Comparison of ENCODE assay signal across 24 cellular contexts in the genomic region with DNA sequence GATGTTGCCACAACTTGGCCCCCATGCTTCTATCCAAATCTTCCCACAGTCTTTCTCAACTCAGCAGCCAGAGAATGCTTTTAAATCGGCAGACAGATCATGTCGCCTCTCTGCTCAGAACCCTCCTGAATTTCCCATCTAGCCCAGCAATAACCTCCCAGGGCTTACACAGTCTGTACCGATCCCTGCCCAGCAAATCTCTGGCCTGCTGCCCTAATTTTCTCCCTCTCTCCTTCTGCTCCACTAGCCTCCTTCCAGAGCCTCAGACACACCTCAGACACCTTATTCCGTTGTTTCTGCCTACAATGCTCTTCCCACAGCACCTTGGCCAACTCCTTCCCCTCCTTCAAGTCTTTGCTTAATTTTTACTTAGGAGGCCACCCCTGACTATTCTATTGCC.
"Had no signal": no experiment of that assay in that cellular context is flagged by ENCODE, and none has a peak within 500 bp of the region (broad histone marks: within the 10 kb centered on the region; RNA-seq: fewer than 3 reads in every experiment).

No MANE protein-coding gene starts in this region.

- H3K4me3 ChIP-seq: dorsolateral prefrontal cortex, esophagus muscularis mucosa, gastrocnemius medialis, lung, psoas muscle, right lobe of liver, thoracic aorta, transverse colon had no signal

- H3K9me3 Mint-ChIP-seq: nephron; stimulated activated naive CD8-positive, alpha-beta T cell treated with anti-CD3 and anti-CD28 coated beads, Interleukin-15, amount 100 ng/mL, for 72 hours had no signal

- ATAC-seq: gastrocnemius medialis; left colon; left ventricle myocardium superior; psoas muscle; right lobe of liver; stimulated activated naive B cell treated with anti-CD40 and anti-IgM and Interleukin-4, amounts not matched to agents 10 μg/mL and 1 μg/mL and 100 μg/mL, for 72 hours; stimulated activated naive CD8-positive, alpha-beta T cell treated with anti-CD3 and anti-CD28 coated beads, Interleukin-15, amount 100 ng/mL, for 72 hours had no signal

- H3K4me3 Mint-ChIP-seq: naive B cell; nephron; stimulated activated naive B cell treated with anti-CD40 and anti-IgM and Interleukin-4, amounts not matched to agents 10 μg/mL and 1 μg/mL and 100 μg/mL, for 72 hours; stimulated activated naive CD8-positive, alpha-beta T cell treated with anti-CD3 and anti-CD28 coated beads, Interleukin-15, amount 100 ng/mL, for 72 hours had no signal

- H3K27ac ChIP-seq: dorsolateral prefrontal cortex, epithelial cell of prostate, esophagus muscularis mucosa, gastrocnemius medialis, neutrophil, psoas muscle, right lobe of liver, thoracic aorta, transverse colon had no signal

- H3K27ac Mint-ChIP-seq: naive B cell; nephron; stimulated activated naive B cell treated with anti-CD40 and anti-IgM and Interleukin-4, amounts not matched to agents 10 μg/mL and 1 μg/mL and 100 μg/mL, for 72 hours had no signal

- FAIRE-seq: endometrium had no signal

- H3K36me3 Mint-ChIP-seq: naive B cell; stimulated activated naive B cell treated with anti-CD40 and anti-IgM and Interleukin-4, amounts not matched to agents 10 μg/mL and 1 μg/mL and 100 μg/mL, for 72 hours had no signal

- H3K4me1 ChIP-seq: esophagus muscularis mucosa, gastrocnemius medialis, psoas muscle, transverse colon had no signal

- H3K27me3 Mint-ChIP-seq: stimulated activated naive CD8-positive, alpha-beta T cell treated with anti-CD3 and anti-CD28 coated beads, Interleukin-15, amount 100 ng/mL, for 72 hours had no signal

- H3K4me1 Mint-ChIP-seq: naive B cell; nephron; stimulated activated naive B cell treated with anti-CD40 and anti-IgM and Interleukin-4, amounts not matched to agents 10 μg/mL and 1 μg/mL and 100 μg/mL, for 72 hours had no signal

- H3K9me3 ChIP-seq: gastrocnemius medialis, neutrophil, psoas muscle, right lobe of liver, thoracic aorta, transverse colon had no signal

- H3K27me3 ChIP-seq: dorsolateral prefrontal cortex, esophagus muscularis mucosa, gastrocnemius medialis, neutrophil, right lobe of liver, transverse colon had no signal

- H3K36me3 ChIP-seq: esophagus muscularis mucosa, gastrocnemius medialis, neutrophil, thoracic aorta, transverse colon had no signal

- DNase-seq: cortex of kidney; effector CD8-positive, alpha-beta T cell; gastrocnemius medialis; left colon; left ventricle myocardium superior; mesendoderm; naive B cell; psoas muscle; retina; right lobe of liver; stimulated activated CD4-positive, alpha-beta T cell treated with anti-CD3 and anti-CD28 coated beads, Interleukin-15, amount 100 ng/mL, for 24 hours; stimulated activated CD4-positive, alpha-beta T cell treated with anti-CD3 and anti-CD28 coated beads, Interleukin-1b, Interleukin-23, amount 100 ng/mL, for 48 hours; stimulated activated CD4-positive, alpha-beta T cell treated with anti-CD3 and anti-CD28 coated beads, Interleukin-4, amount 100 ng/mL, for 24 hours; stimulated activated naive B cell treated with anti-CD40 and anti-IgM and Interleukin-4, amounts not matched to agents 10 μg/mL and 1 μg/mL and 100 μg/mL, for 72 hours; stimulated activated naive CD8-positive, alpha-beta T cell treated with anti-CD3 and anti-CD28 coated beads, Interleukin-15, amount 100 ng/mL, for 72 hours; transverse colon had no signal
